1 cellular context compared by ENCODE assay signal in genomic region chr2:127576433-127577207, GRCh38.
TF ChIP-seq lines count a peak whose summit lies in the region.

No MANE protein-coding gene starts in this region.

TF ChIP-seq in GM12878, 131 proteins besides CTCF, POLR2A, EP300 and RAD21 (continued from another document):
- TF ChIP-seq TAF1 (IDR thresholded peaks at IDR 0.05; ENCODE audit: borderline replicate concordance, low read depth, low read length) = no peak
- TF ChIP-seq NRF1 (conservative IDR thresholded peaks at IDR 0.05; ENCODE audit: low read depth, low read length) = no peak
- TF ChIP-seq PBX3 (IDR thresholded peaks at IDR 0.05; ENCODE audit: insufficient replicate concordance, low read depth, low read length) = no peak
- no peak for TF ChIP-seq SIN3A (IDR thresholded peaks at IDR 0.05; ENCODE audit: low read depth, low read length)
- no peak for TF ChIP-seq SREBF1 (IDR thresholded peaks at IDR 0.05; ENCODE audit: low read length)
- no peak for TF ChIP-seq RELA (IDR thresholded peaks at IDR 0.05; ENCODE audit: borderline replicate concordance, partially characterized antibody)
TF ChIP-seq in GM12878: peak in this region for 0.
